ENCODE assay signal across 8 cellular contexts in genomic region chr7:151080091-151080521, GRCh38.
DNase-seq lines count a peak whose midpoint lies in the region; ATAC-seq and TF ChIP-seq lines count a peak whose summit lies in the region.

No MANE protein-coding gene starts in this region.

- H3K4me3 ChIP-seq in astrocyte of the cerebellum (ENCODE audit: low read depth, low read length): peak overlapping the region; percentile 93

- peaks cover 32% of the 10 kb centered on the region for H3K4me1 Mint-ChIP-seq in activated naive CD4-positive, alpha-beta T cell treated with anti-CD3 and anti-CD28 coated beads, Interleukin-2, amount 50 U/mL, for 24 hours
- H3K4me1 Mint-ChIP-seq in stimulated activated memory B cell treated with anti-CD40 and anti-IgM and Interleukin-4, amounts not matched to agents 10 μg/mL and 1 μg/mL and 100 μg/mL, for 72 hours: peaks cover 54% of the 10 kb centered on the region

- DNase-seq in activated naive CD4-positive, alpha-beta T cell (lab: John Stamatoyannopoulos, UW): no peak
- no peak for DNase-seq in astrocyte of the cerebellum (ENCODE audit: low read depth)
- DNase-seq in iPS-NIHi11 (ENCODE audit: low spot score): peak; percentile 41
- DNase-seq in SHP77 treated with DMSO at 0.1 percent for 48 hours (lab: John Stamatoyannopoulos, UW): no peak

- H3K9me3 ChIP-seq in KOPT-K1 (ENCODE audit: insufficient read depth, low read length, poor library complexity, severe bottlenecking): no peaks in the 10 kb centered on the region

- no peak for ATAC-seq in stimulated activated memory B cell treated with anti-CD40 and anti-IgM and Interleukin-4, amounts not matched to agents 10 μg/mL and 1 μg/mL and 100 μg/mL, for 72 hours
- no peak for ATAC-seq in HG03469 (IDR thresholded peaks at IDR 0.05; ENCODE audit: unreplicated experiment)

- H3K27me3 Mint-ChIP-seq in activated naive CD4-positive, alpha-beta T cell treated with anti-CD3 and anti-CD28 coated beads, Interleukin-2, amount 50 U/mL, for 24 hours: no peaks in the 10 kb centered on the region
- no peaks in the 10 kb centered on the region for H3K27me3 Mint-ChIP-seq in stimulated activated memory B cell treated with anti-CD40 and anti-IgM and Interleukin-4, amounts not matched to agents 10 μg/mL and 1 μg/mL and 100 μg/mL, for 72 hours

- in situ Hi-C loops in astrocyte of the cerebellum (cut with HindIII; ENCODE audit: low sequenced_read_pairs): no loop called here

- peak overlapping the region; percentile 94 for H3K27ac Mint-ChIP-seq in activated naive CD4-positive, alpha-beta T cell treated with anti-CD3 and anti-CD28 coated beads, Interleukin-2, amount 50 U/mL, for 24 hours
- H3K27ac Mint-ChIP-seq in stimulated activated memory B cell treated with anti-CD40 and anti-IgM and Interleukin-4, amounts not matched to agents 10 μg/mL and 1 μg/mL and 100 μg/mL, for 72 hours: peak overlapping the region; percentile 84

- H3K36me3 Mint-ChIP-seq in activated naive CD4-positive, alpha-beta T cell treated with anti-CD3 and anti-CD28 coated beads, Interleukin-2, amount 50 U/mL, for 24 hours: peaks cover 3% of the 10 kb centered on the region
- peaks cover 14% of the 10 kb centered on the region for H3K36me3 Mint-ChIP-seq in stimulated activated memory B cell treated with anti-CD40 and anti-IgM and Interleukin-4, amounts not matched to agents 10 μg/mL and 1 μg/mL and 100 μg/mL, for 72 hours

- peak overlapping the region; percentile 98 for H3K4me3 Mint-ChIP-seq in activated naive CD4-positive, alpha-beta T cell treated with anti-CD3 and anti-CD28 coated beads, Interleukin-2, amount 50 U/mL, for 24 hours
- H3K4me3 Mint-ChIP-seq in stimulated activated memory B cell treated with anti-CD40 and anti-IgM and Interleukin-4, amounts not matched to agents 10 μg/mL and 1 μg/mL and 100 μg/mL, for 72 hours: peak overlapping the region; percentile 85

- H3K36me3 ChIP-seq in KOPT-K1 (ENCODE audit: insufficient read depth, low read length): peaks cover 41% of the 10 kb centered on the region

- H3K9me3 Mint-ChIP-seq in activated naive CD4-positive, alpha-beta T cell treated with anti-CD3 and anti-CD28 coated beads, Interleukin-2, amount 50 U/mL, for 24 hours: no peaks in the 10 kb centered on the region
- no peaks in the 10 kb centered on the region for H3K9me3 Mint-ChIP-seq in stimulated activated memory B cell treated with anti-CD40 and anti-IgM and Interleukin-4, amounts not matched to agents 10 μg/mL and 1 μg/mL and 100 μg/mL, for 72 hours

- H3K27ac ChIP-seq in KOPT-K1 (ENCODE audit: low read depth, low read length, poor library complexity, severe bottlenecking): peak overlapping the region; percentile 82

- TF ChIP-seq CTCF in astrocyte of the cerebellum (IDR thresholded peaks at IDR 0.05; ENCODE audit: low read depth, low read length, missing control alignments): no peak
